Comparison of ENCODE assay signal across 16 cellular contexts in genomic region chr11:74671520-74672196, GRCh38. TPM values are rescaled to one million over a fixed set of nuclear protein-coding genes. Genes with fewer than 3 reads are reported as not detected.
A peak's percentile ranks its signal among the peaks of the same experiment; 100 is the strongest.
DNase-seq lines count a peak whose midpoint lies in the region; ATAC-seq and TF ChIP-seq lines count a peak whose summit lies in the region.
"Had no signal": no experiment of that assay in that cellular context is flagged by ENCODE, and none has a peak within 500 bp of the region (broad histone marks: within the 10 kb centered on the region; RNA-seq: fewer than 3 reads in every experiment).

No MANE protein-coding gene starts in this region.

- DNase-seq in AG20443 (ENCODE audit: low spot score) (peak; percentile 64), LHCN-M2 (ENCODE audit: low read depth) (peak; percentile 81), dedifferentiated amniotic fluid mesenchymal stem cell (ENCODE audit: extremely low spot score) (peak; percentile 18), psoas muscle (no peak), HuH-7.5 (ENCODE audit: low spot score) (no peak), LoVo (ENCODE audit: low spot score) (no peak), NCI-H187 treated with DMSO at 0.1 percent for 48 hours (lab: John Stamatoyannopoulos, UW) (no peak), G401 (ENCODE audit: low spot score) (no peak)
- DNase-seq: activated T-cell treated with anti-CD3 and anti-CD28 coated beads, Interleukin-2, amount 50 U/mL, for 24 hours; C1 segment of cervical spinal cord; effector memory CD4-positive, alpha-beta T cell; NCI-H1930 had no signal

- in situ Hi-C loops in G401 (cut with HindIII; ENCODE audit: low sequenced_read_pairs): no loop called here

- no peak for ATAC-seq in psoas muscle
- ATAC-seq: activated CD4-positive, CD25-positive, alpha-beta regulatory T cell treated with anti-CD3 and anti-CD28 coated beads, Interleukin-2, amount 50 U/mL, for 24 hours had no signal

- no peaks in the 10 kb centered on the region for H3K27me3 ChIP-seq in psoas muscle (ENCODE audit: insufficient read depth in 3 of 3, low read length in 2 of 3)

- H3K9me3 ChIP-seq in psoas muscle: no peaks in the 10 kb centered on the region

- 61 to 83% (median 65%) methylated on average over 10 of the region's 10 CpGs for WGBS in psoas muscle, 3 donors

- H3K4me3 ChIP-seq in psoas muscle: no peak overlapping the region

- H3K36me3 ChIP-seq in psoas muscle (ENCODE audit: insufficient read depth in 1 of 2, low read depth in 1 of 2): no peaks in the 10 kb centered on the region

- peaks cover 17% of the 10 kb centered on the region for H3K4me1 ChIP-seq in psoas muscle
- H3K4me1 ChIP-seq: parathyroid adenoma had no signal

- peak overlapping the region; percentile 82 for H3K27ac ChIP-seq in psoas muscle
- H3K27ac ChIP-seq: KMS-11, parathyroid adenoma had no signal

- TF ChIP-seq CTCF in psoas muscle (IDR thresholded peaks at IDR 0.05): no peak

- intact Hi-C loops in psoas muscle (cut with DNase I): loop anchor here in 1 of 2 donors (5.0 kb wide), 1 partner anchor 34 kb away; no protein-coding TSS in a partner anchor

RNA-seq across cellular contexts. Expression of gene CHRDL2, which starts 59.6 kb away (rescaled TPM):
- total RNA-seq in LHCN-M2 (2014; rRNA removed) (not detected in 2 replicates), psoas muscle (10 to 100 TPM in 3 of 4 donors, 1 to 10 TPM in 1; 2.2 to 14.1 (median 12.7) TPM)
- not detected for polyA plus RNA-seq in LHCN-M2 (2012)
- polyA plus RNA-seq in psoas muscle: 1 to 10 TPM in 1 of 3 donors, under 1 TPM in 2; 0.39 to 3.1 (median 0.61) TPM
- total RNA-seq in G401 (2014; rRNA removed; shearing (Covaris generic)): not detected in 2 replicates
- total RNA-seq: lung microvascular endothelial cell had no signal

Comparison
In these comparisons a context has a peak if more than half of its experiments do, and no peak if none do; other contexts are left out.
1. DNase-seq: peak in AG20443 (single experiment), LHCN-M2 (single experiment) and dedifferentiated amniotic fluid mesenchymal stem cell (single experiment); none in psoas muscle (0 of 2), HuH-7.5 (single experiment), LoVo (single experiment), NCI-H187 treated with DMSO at 0.1 percent for 48 hours (single experiment) and G401 (single experiment).